Comparison of ENCODE assay signal across 13 cellular contexts in the genomic region with DNA sequence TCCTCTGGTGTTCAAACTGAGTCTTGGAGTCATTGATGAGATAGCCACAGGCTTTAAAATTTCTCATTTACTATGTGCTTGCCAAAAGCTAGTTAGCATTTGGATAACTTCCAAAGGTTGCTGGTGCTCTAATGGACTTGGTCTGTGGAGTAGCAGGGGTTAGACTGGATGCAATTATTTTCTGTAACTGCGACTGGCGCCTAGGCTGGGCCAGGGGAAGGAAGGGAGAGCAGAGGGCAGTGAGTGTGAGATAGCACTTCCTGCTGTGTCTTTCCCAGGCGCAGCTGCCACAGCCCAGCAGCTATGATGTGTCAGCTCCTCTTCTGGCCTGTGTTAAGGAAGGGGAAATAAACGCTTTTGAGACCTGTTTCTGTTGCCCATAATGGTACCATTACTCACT.
DNase-seq lines count a peak whose midpoint lies in the region; ATAC-seq and TF ChIP-seq lines count a peak whose summit lies in the region.
"Had no signal": no experiment of that assay in that cellular context is flagged by ENCODE, and none has a peak within 500 bp of the region (broad histone marks: within the 10 kb centered on the region; RNA-seq: fewer than 3 reads in every experiment).

No MANE protein-coding gene starts in this region.

- no peak for ATAC-seq in activated CD8-positive, alpha-beta T cell treated with anti-CD3 and anti-CD28 coated beads for 36 hours
- ATAC-seq in GM19023 (IDR thresholded peaks at IDR 0.05; ENCODE audit: unreplicated experiment), result no peak

- H3K36me3 ChIP-seq in adrenal gland (replicated peaks in 1 of 2) (no peaks in the 10 kb centered on the region), right atrium auricular region (no peaks in the 10 kb centered on the region), thyroid gland (no peaks in the 10 kb centered on the region)

- H3K4me1 ChIP-seq in adrenal gland (replicated peaks in 1 of 2) (peaks cover 0 to 19% of the 10 kb centered on the region in 2 donors), right atrium auricular region (peaks cover 0 to 22% of the 10 kb centered on the region in 2 donors), thyroid gland (peaks cover 6 to 15% of the 10 kb centered on the region in 2 donors)

- no peaks in the 10 kb centered on the region for H3K9me3 Mint-ChIP-seq in activated CD8-positive, alpha-beta T cell treated with anti-CD3 and anti-CD28 coated beads for 36 hours
- H3K9me3 Mint-ChIP-seq: brain had no signal

- H3K4me3 Mint-ChIP-seq in activated CD8-positive, alpha-beta T cell treated with anti-CD3 and anti-CD28 coated beads for 36 hours, result no peak overlapping the region
- H3K4me3 Mint-ChIP-seq: brain had no signal

- CTCF ChIA-PET in activated CD8-positive, alpha-beta T cell treated with anti-CD3 and anti-CD28 coated beads for 36 hours (lab: Charles Lee), result no interaction called here

- DNase-seq in DMS 273 (lab: John Stamatoyannopoulos, UW; ENCODE audit: unreplicated experiment), result peak; percentile 7
- DNase-seq in DMS 273 treated with DMSO at 0.1 percent for 48 hours (lab: John Stamatoyannopoulos, UW), result no peak
- DNase-seq in adrenal gland, result peak in 6 of 7 donors; percentile 29 to 73 (median 46)
- peak; percentile 65 for DNase-seq in right atrium auricular region (ENCODE audit: low spot score)
- DNase-seq in thyroid gland, result peak; percentile 8 to 11
- no peak for DNase-seq in activated CD8-positive, alpha-beta T cell treated with anti-CD3 and anti-CD28 coated beads for 36 hours
- DNase-seq in stimulated activated naive CD4-positive, alpha-beta T cell treated with Interleukin-2 at 50 U/mL for 16 hours (lab: John Stamatoyannopoulos, UW), result no peak
- DNase-seq: DND-41; NCI-H2081 treated with DMSO at 0.1 percent for 48 hours; stimulated activated CD4-positive, alpha-beta T cell treated with anti-CD3 and anti-CD28 coated beads, Interleukin-4, amount 100 ng/mL, for 4 hours had no signal

- intact Hi-C loops in adrenal gland (cut with DNase I), result no loop called here
- intact Hi-C loops in thyroid gland (cut with DNase I), result no loop called here
- intact Hi-C loops in activated CD8-positive, alpha-beta T cell treated with anti-CD3 and anti-CD28 coated beads for 36 hours (cut with micrococcal nuclease), result no loop called here

- H3K4me1 Mint-ChIP-seq in activated CD8-positive, alpha-beta T cell treated with anti-CD3 and anti-CD28 coated beads for 36 hours (ENCODE audit: low read depth), result no peaks in the 10 kb centered on the region

- no peak for TF ChIP-seq CTCF in adrenal gland (IDR thresholded peaks at IDR 0.05)
- TF ChIP-seq CTCF in right atrium auricular region (IDR thresholded peaks at IDR 0.05), result no peak
- TF ChIP-seq CTCF in thyroid gland (IDR thresholded peaks at IDR 0.05), result no peak
- TF ChIP-seq CTCF in activated CD8-positive, alpha-beta T cell treated with anti-CD3 and anti-CD28 coated beads for 36 hours (IDR thresholded peaks at IDR 0.05), result no peak

- H3K4me3 ChIP-seq in adrenal gland, result no peak overlapping the region
- no peak overlapping the region for H3K4me3 ChIP-seq in right atrium auricular region
- no peak overlapping the region for H3K4me3 ChIP-seq in thyroid gland (replicated peaks in 1 of 3)

- peak overlapping the region in 1 of 5 donors; percentile 51 for H3K27ac ChIP-seq in adrenal gland
- no peak overlapping the region for H3K27ac ChIP-seq in right atrium auricular region
- H3K27ac ChIP-seq in thyroid gland, result no peak overlapping the region
- H3K27ac ChIP-seq: 22Rv1 had no signal

- H3K27me3 Mint-ChIP-seq in activated CD8-positive, alpha-beta T cell treated with anti-CD3 and anti-CD28 coated beads for 36 hours, result peaks cover 3% of the 10 kb centered on the region
- H3K27me3 Mint-ChIP-seq: brain had no signal

- no peaks in the 10 kb centered on the region for H3K27me3 ChIP-seq in adrenal gland
- no peaks in the 10 kb centered on the region for H3K27me3 ChIP-seq in right atrium auricular region
- H3K27me3 ChIP-seq in thyroid gland, result no peaks in the 10 kb centered on the region

- no peaks in the 10 kb centered on the region for H3K36me3 Mint-ChIP-seq in activated CD8-positive, alpha-beta T cell treated with anti-CD3 and anti-CD28 coated beads for 36 hours (ENCODE audit: low read depth)
- H3K36me3 Mint-ChIP-seq: brain had no signal

- H3K9me3 ChIP-seq in adrenal gland (replicated peaks in 1 of 3) (no peaks in the 10 kb centered on the region), right atrium auricular region (no peaks in the 10 kb centered on the region), thyroid gland (no peaks in the 10 kb centered on the region)

- TF ChIP-seq POLR2A in adrenal gland (IDR thresholded peaks at IDR 0.05) (no peak), thyroid gland (IDR thresholded peaks at IDR 0.05) (no peak)

- POLR2A ChIA-PET in activated CD8-positive, alpha-beta T cell treated with anti-CD3 and anti-CD28 coated beads for 36 hours (lab: Charles Lee), result no interaction called here

- H3K27ac Mint-ChIP-seq in activated CD8-positive, alpha-beta T cell treated with anti-CD3 and anti-CD28 coated beads for 36 hours, result no peak overlapping the region

- WGBS in adrenal gland, 4 donors, result 36 to 78% (median 55%) methylated on average over 4 of the region's 4 CpGs
- 57% methylated on average over 4 of the region's 4 CpGs for WGBS in thyroid gland, 2 donors

Comparison
In these comparisons a context has a peak if more than half of its experiments do, and no peak if none do; other contexts are left out.
1. DNase-seq: peak in DMS 273 (single experiment), adrenal gland (6 of 7), right atrium auricular region (single experiment) and thyroid gland (2 of 2); none in DMS 273 treated with DMSO at 0.1 percent for 48 hours (single experiment), activated CD8-positive, alpha-beta T cell treated with anti-CD3 and anti-CD28 coated beads for 36 hours (single experiment) and stimulated activated naive CD4-positive, alpha-beta T cell treated with Interleukin-2 at 50 U/mL for 16 hours (single experiment).